In genomic region chr9:134592018-134592818, GRCh38 we compare ENCODE assay signal across 8 cellular contexts. TPM values are rescaled to one million over a fixed set of nuclear protein-coding genes. Genes with fewer than 3 reads are reported as not detected.
A peak's percentile ranks its signal among the peaks of the same experiment; 100 is the strongest.
DNase-seq lines count a peak whose midpoint lies in the region; ATAC-seq and TF ChIP-seq lines count a peak whose summit lies in the region.
"Had no signal": no experiment of that assay in that cellular context is flagged by ENCODE, and none has a peak within 500 bp of the region (broad histone marks: within the 10 kb centered on the region; RNA-seq: fewer than 3 reads in every experiment).

No MANE protein-coding gene starts in this region.

- H3K9me3 ChIP-seq in left lung (no peaks in the 10 kb centered on the region), tibial artery (no peaks in the 10 kb centered on the region), Caco-2 (no peaks in the 10 kb centered on the region), OCI-LY7 (ENCODE audit: low read length) (no peaks in the 10 kb centered on the region)

- no peak overlapping the region for H3K27ac Mint-ChIP-seq in Caco-2 (ENCODE audit: unreplicated experiment)
- H3K27ac Mint-ChIP-seq: activated CD4-positive, alpha-beta memory T cell treated with anti-CD3 and anti-CD28 coated beads for 36 hours had no signal

- H3K9me2 ChIP-seq in OCI-LY7 (ENCODE audit: insufficient read depth, low read length): no peaks in the 10 kb centered on the region

- no peaks in the 10 kb centered on the region for H3K36me3 ChIP-seq in brain microvascular endothelial cell (replicated peaks)
- no peaks in the 10 kb centered on the region for H3K36me3 ChIP-seq in left lung
- H3K36me3 ChIP-seq in tibial artery: no peaks in the 10 kb centered on the region
- no peaks in the 10 kb centered on the region for H3K36me3 ChIP-seq in Caco-2 (ENCODE audit: control insufficient read depth, insufficient read depth, low read length)
- no peaks in the 10 kb centered on the region for H3K36me3 ChIP-seq in OCI-LY7 (ENCODE audit: insufficient read depth, low read length)

- no peaks in the 10 kb centered on the region for H3K9me3 Mint-ChIP-seq in Caco-2 (ENCODE audit: unreplicated experiment)
- H3K9me3 Mint-ChIP-seq: activated CD4-positive, alpha-beta memory T cell treated with anti-CD3 and anti-CD28 coated beads for 36 hours had no signal

- H3K4me1 ChIP-seq in left lung (peaks cover 0 to 6% of the 10 kb centered on the region in 2 donors), tibial artery (peaks cover 0 to 28% (median 23%) of the 10 kb centered on the region in 4 donors), Caco-2 (peaks cover 24% of the 10 kb centered on the region), OCI-LY7 (ENCODE audit: insufficient read depth, low read length, poor library complexity, severe bottlenecking) (no peaks in the 10 kb centered on the region)

- no peaks in the 10 kb centered on the region for H3K36me3 Mint-ChIP-seq in Caco-2 (ENCODE audit: insufficient read depth, unreplicated experiment)
- H3K36me3 Mint-ChIP-seq: activated CD4-positive, alpha-beta memory T cell treated with anti-CD3 and anti-CD28 coated beads for 36 hours had no signal

- no peaks in the 10 kb centered on the region for H3K27me3 Mint-ChIP-seq in Caco-2 (ENCODE audit: insufficient read depth, unreplicated experiment)

- peak; percentile 45 for ATAC-seq in left lung

- peak overlapping the region; percentile 9 for H3K4me3 ChIP-seq in brain microvascular endothelial cell (ENCODE audit: low read depth, low read length)
- no peak overlapping the region for H3K4me3 ChIP-seq in left lung
- H3K4me3 ChIP-seq in tibial artery: no peak overlapping the region
- H3K4me3 ChIP-seq in Caco-2 (ENCODE audit: low read depth, low read length): no peak overlapping the region
- no peak overlapping the region for H3K4me3 ChIP-seq in OCI-LY7 (ENCODE audit: low read depth, low read length, poor library complexity, severe bottlenecking)

- no peak overlapping the region for H2AFZ ChIP-seq in OCI-LY7 (ENCODE audit: low read length)

- no peak overlapping the region for H3K4me3 Mint-ChIP-seq in Caco-2 (ENCODE audit: unreplicated experiment)
- H3K4me3 Mint-ChIP-seq: activated CD4-positive, alpha-beta memory T cell treated with anti-CD3 and anti-CD28 coated beads for 36 hours had no signal

- intact Hi-C loops in left lung (cut with DNase I) (no loop called here), tibial artery (cut with DNase I; ENCODE audit: low total_unique reads) (no loop called here), Caco-2 (cut with micrococcal nuclease; ENCODE audit: unreplicated experiment) (no loop called here), OCI-LY7 (cut with micrococcal nuclease; ENCODE audit: unreplicated experiment) (no loop called here)

- POLR2A ChIA-PET in Caco-2 (lab: Charles Lee) (no interaction called here), OCI-LY7 (lab: Charles Lee) (no interaction called here)

- CTCF ChIA-PET in Caco-2 (lab: Charles Lee) (no interaction called here), OCI-LY7 (lab: Charles Lee; ENCODE audit: unreplicated experiment) (no interaction called here)

- no TSS peak for BruUV-seq in Caco-2 (replicated peaks; lab: Mats Ljungman, UMichigan)
- BruUV-seq in OCI-LY7 (replicated peaks; lab: Mats Ljungman, UMichigan): no TSS peak

- H3K27ac ChIP-seq in brain microvascular endothelial cell (peak overlapping the region; percentile 92), left lung (peak overlapping the region in 1 of 2 donors; percentile 33), tibial artery (peak overlapping the region; percentile 69 to 79), OCI-LY7 (ENCODE audit: low read depth, low read length, poor library complexity, severe bottlenecking) (no peak overlapping the region)

- no peak overlapping the region for H3K4me2 ChIP-seq in OCI-LY7 (ENCODE audit: low read length)

- H3K4me1 Mint-ChIP-seq in Caco-2 (ENCODE audit: low read depth, unreplicated experiment): peaks cover 20% of the 10 kb centered on the region

- DNase-seq in HT1080 (ENCODE audit: low read depth) (peak; percentile 66), brain microvascular endothelial cell (peak; percentile 87), left lung (peak in 1 of 2 donors; percentile 70), tibial artery (peak; percentile 45 to 79), Caco-2 (no peak), OCI-LY7 (ENCODE audit: low spot score) (no peak), GDM1 (lab: John Stamatoyannopoulos, UW) (no peak)
- DNase-seq: activated CD4-positive, alpha-beta memory T cell treated with anti-CD3 and anti-CD28 coated beads for 36 hours had no signal

- H4K20me1 ChIP-seq in OCI-LY7 (ENCODE audit: insufficient read depth, low read length): no peaks in the 10 kb centered on the region

- TF ChIP-seq CTCF in brain microvascular endothelial cell (IDR thresholded peaks at IDR 0.05; ENCODE audit: low read depth, low read length, missing control alignments) (no peak), left lung (IDR thresholded peaks at IDR 0.05) (no peak), tibial artery (IDR thresholded peaks at IDR 0.05) (no peak), Caco-2 (IDR thresholded peaks at IDR 0.05; ENCODE audit: insufficient read depth in 1 of 2, low read depth in 1 of 2, low read length in 1 of 2, severe bottlenecking in 1 of 2, unreplicated experiment in 1 of 2) (no peak), OCI-LY7 (conservative IDR thresholded peaks at IDR 0.05; ENCODE audit: low read length) (no peak)

- H3K27me3 ChIP-seq in brain microvascular endothelial cell (replicated peaks): no peaks in the 10 kb centered on the region
- H3K27me3 ChIP-seq in left lung: peaks cover 0 to 15% of the 10 kb centered on the region in 2 donors
- H3K27me3 ChIP-seq in tibial artery: no peaks in the 10 kb centered on the region
- H3K27me3 ChIP-seq in Caco-2 (replicated peaks; ENCODE audit: control insufficient read depth, insufficient read depth, low read length): no peaks in the 10 kb centered on the region

- H3K79me2 ChIP-seq in OCI-LY7 (ENCODE audit: insufficient read depth, low read depth, low read length): no peaks in the 10 kb centered on the region

- in situ Hi-C loops in brain microvascular endothelial cell (cut with HindIII; ENCODE audit: low pct_ligation_motif_present, low sequenced_read_pairs): no loop called here

RNA-seq across cellular contexts. Expression of gene COL5A1, which starts 49.4 kb away (rescaled TPM):
- total RNA-seq in HT1080 (2014; rRNA removed; shearing (Covaris generic)): 5.4 and 6.5 TPM in 2 replicates
- 6.7 and 9.0 TPM in 2 replicates for polyA plus RNA-seq in HT1080 (2015; cell fraction: cytosol; rRNA removed)
- polyA plus RNA-seq in HT1080 (2015; cell fraction: nucleus; rRNA removed): 70.0 and 77.9 TPM in 2 replicates
- total RNA-seq in left lung (100 to 1,000 TPM; 205 to 357 TPM), Caco-2 (2022) (4.8 and 5.7 TPM in 2 replicates), OCI-LY7 (2022) (15.9 and 28.6 TPM in 2 replicates)
- total RNA-seq in OCI-LY7 (2014; rRNA removed; shearing (Covaris generic)): 10.2 and 12.2 TPM in 2 replicates

Comparison
In these comparisons a context has a peak if more than half of its experiments do, and no peak if none do; other contexts are left out.
1. DNase-seq: peak in HT1080 (single experiment), brain microvascular endothelial cell (single experiment) and tibial artery (2 of 2); none in Caco-2 (0 of 2), OCI-LY7 (single experiment) and GDM1 (single experiment).
2. RNA of gene COL5A1, which starts 49.4 kb away (total RNA-seq): 205 to 357 TPM in left lung; 10.2 to 28.6 TPM in OCI-LY7, 5.4 to 6.5 TPM in HT1080 and 4.8 to 5.7 TPM in Caco-2; every median in the first group is over 4 times any median in the second.